In genomic region chr17:65365209-65365608, GRCh38 we compare ENCODE assay signal across 25 cellular contexts.
DNase-seq lines count a peak whose midpoint lies in the region; ATAC-seq and TF ChIP-seq lines count a peak whose summit lies in the region.
"Had no signal": no experiment of that assay in that cellular context is flagged by ENCODE, and none has a peak within 500 bp of the region (broad histone marks: within the 10 kb centered on the region; RNA-seq: fewer than 3 reads in every experiment).

No MANE protein-coding gene starts in this region.

- no peak for ATAC-seq in HG03432 (IDR thresholded peaks at IDR 0.05; ENCODE audit: unreplicated experiment)
- ATAC-seq: activated T-cell treated with anti-CD3 and anti-CD28 coated beads, Interleukin-2, amount 50 U/mL, for 4 hours; left lobe of liver; stimulated activated effector memory CD8-positive, alpha-beta T cell treated with anti-CD3 and anti-CD28 coated beads, Interleukin-12 subunit alpha, Interleukin-12 subunit beta, amount 100 ng/mL, for 72 hours; upper lobe of right lung had no signal

- H3K27me3 ChIP-seq in ectodermal cell (ENCODE audit: control insufficient read depth, insufficient read depth, low read length, poor library complexity, severe bottlenecking), result no peaks in the 10 kb centered on the region
- no peaks in the 10 kb centered on the region for H3K27me3 ChIP-seq in neural cell (ENCODE audit: insufficient read depth, low read depth, low read length)
- H3K27me3 ChIP-seq: BLaER1, upper lobe of right lung had no signal

- TF ChIP-seq EP300 in neural cell (conservative IDR thresholded peaks at IDR 0.05; ENCODE audit: poor library complexity, severe bottlenecking), result peak; percentile 90

- no peak for TF ChIP-seq RAD21 in neural cell (conservative IDR thresholded peaks at IDR 0.05)

- H3K36me3 ChIP-seq in ectodermal cell (ENCODE audit: control insufficient read depth, insufficient read depth, low read length) (no peaks in the 10 kb centered on the region), neural cell (ENCODE audit: insufficient read depth, low read length) (no peaks in the 10 kb centered on the region)
- H3K36me3 ChIP-seq: BLaER1, upper lobe of right lung had no signal

- H3K27ac ChIP-seq in ectodermal cell (ENCODE audit: insufficient read depth, low read depth, low read length, poor library complexity, severe bottlenecking), result peak overlapping the region; percentile 76
- H3K27ac ChIP-seq in neural cell (ENCODE audit: low read length), result peak overlapping the region; percentile 48
- H3K27ac ChIP-seq: BLaER1, epithelial cell of prostate, PC-9, upper lobe of right lung had no signal

- H3K9me2 ChIP-seq in neural cell (ENCODE audit: insufficient read depth, low read length), result no peaks in the 10 kb centered on the region
- H3K9me2 ChIP-seq: SK-N-SH had no signal

- WGBS in ectodermal cell, 2 experiments, result 56 to 67% methylated on average over 11 of the region's 11 CpGs

- peaks cover 11% of the 10 kb centered on the region for H3F3A ChIP-seq in neural cell (ENCODE audit: insufficient read depth, low read length, poor library complexity, severe bottlenecking)

- no peak overlapping the region for H3K9ac ChIP-seq in neural cell (ENCODE audit: low read length)
- H3K9ac ChIP-seq: BLaER1, SK-N-SH had no signal

- TF ChIP-seq CTCF in neural cell (IDR thresholded peaks at IDR 0.05; ENCODE audit: poor library complexity, severe bottlenecking), result no peak

- H2AFZ ChIP-seq in neural cell (ENCODE audit: low read depth, low read length), result no peak overlapping the region
- H2AFZ ChIP-seq: PC-9 had no signal

- H4K20me1 ChIP-seq in neural cell (ENCODE audit: insufficient read depth), result no peaks in the 10 kb centered on the region
- H4K20me1 ChIP-seq: BLaER1 had no signal

- H3K79me2 ChIP-seq in neural cell (replicated peaks; ENCODE audit: insufficient read depth, low read length), result no peaks in the 10 kb centered on the region

- peak overlapping the region; percentile 36 for H3K4me2 ChIP-seq in neural cell (ENCODE audit: low read length)
- H3K4me2 ChIP-seq: BLaER1, PC-9, SK-N-SH had no signal

- DNase-seq in ELF-1 (ENCODE audit: low read depth, low spot score) (peak; percentile 49), NCI-H1417 (lab: John Stamatoyannopoulos, UW) (peak in 2 of 3 experiments; percentile 72 to 91), cerebellum (ENCODE audit: low spot score) (no peak), NCI-H1092 treated with DMSO at 0.1 percent for 48 hours (lab: John Stamatoyannopoulos, UW) (no peak), hippocampal formation (lab: John Stamatoyannopoulos, UW) (no peak)
- DNase-seq: activated B cell treated with CpG ODN at 0.5 μM for 24 hours; activated naive CD4-positive, alpha-beta T cell treated with Interleukin-2 at 50 U/mL for 16 hours; activated T-cell treated with anti-CD3 and anti-CD28 coated beads, Interleukin-2, amount 50 U/mL, for 4 hours; HCEC 1CT; hypothalamus; mesenchymal stem cell; NCI-H1930; NCI-H524 treated with DMSO at 0.1 percent for 48 hours; PC-9; SK-N-SH; stimulated activated CD4-positive, alpha-beta T cell treated with anti-CD3 and anti-CD28 coated beads, Interleukin-15, amount 100 ng/mL, for 24 hours; substantia nigra; upper lobe of right lung had no signal

- H3K9me3 ChIP-seq in ectodermal cell (ENCODE audit: control insufficient read depth, low read length) (no peaks in the 10 kb centered on the region), neural cell (ENCODE audit: low read length) (no peaks in the 10 kb centered on the region)
- H3K9me3 ChIP-seq: SK-N-SH, upper lobe of right lung had no signal

- H3K4me3 ChIP-seq in ectodermal cell (ENCODE audit: insufficient read depth, low read depth, low read length), result no peak overlapping the region
- no peak overlapping the region for H3K4me3 ChIP-seq in neural cell (ENCODE audit: low read length)
- H3K4me3 ChIP-seq: BLaER1, PC-9, upper lobe of right lung had no signal

- peaks cover 8% of the 10 kb centered on the region for H3K4me1 ChIP-seq in ectodermal cell (ENCODE audit: control insufficient read depth, insufficient read depth, low read length)
- H3K4me1 ChIP-seq: upper lobe of right lung had no signal

TF ChIP-seq in neural cell, 6 proteins besides CTCF, POLR2A, EP300 and RAD21:
- TF ChIP-seq POLR2AphosphoS5 (IDR thresholded peaks at IDR 0.05) (peak; percentile 80), MXI1 (conservative IDR thresholded peaks at IDR 0.05; ENCODE audit: poor library complexity, severe bottlenecking) (peak; percentile 23), REST (IDR thresholded peaks at IDR 0.05; ENCODE audit: borderline replicate concordance) (no peak)

Comparison
In these comparisons a context has a peak if more than half of its experiments do, and no peak if none do; other contexts are left out.
1. DNase-seq: peak in ELF-1 (single experiment) and NCI-H1417 (2 of 3); none in cerebellum (single experiment), NCI-H1092 treated with DMSO at 0.1 percent for 48 hours (single experiment) and hippocampal formation (0 of 2).